ENCODE assay signal across 8 cellular contexts in genomic region chr6:27894839-27895762, GRCh38. TPM values are rescaled to one million over a fixed set of nuclear protein-coding genes. Genes with fewer than 3 reads are reported as not detected.
A peak's percentile ranks its signal among the peaks of the same experiment; 100 is the strongest.
DNase-seq lines count a peak whose midpoint lies in the region; ATAC-seq and TF ChIP-seq lines count a peak whose summit lies in the region.

No MANE protein-coding gene starts in this region.

- no peaks in the 10 kb centered on the region for H3K27me3 ChIP-seq in CD4-positive, alpha-beta memory T cell (ENCODE audit: insufficient read depth, low read length)
- peaks cover 18% of the 10 kb centered on the region for H3K27me3 ChIP-seq in lower lobe of right lung (ENCODE audit: low read depth)

- peak; percentile 76 to 81 (median 78) for DNase-seq in CD4-positive, alpha-beta memory T cell
- DNase-seq in HFFc6 = peak; percentile 74
- DNase-seq in NCI-H524 (lab: John Stamatoyannopoulos, UW) = peak; percentile 68 to 88
- DNase-seq in activated CD4-positive, alpha-beta T cell treated with anti-CD3 and anti-CD28 coated beads, Interleukin-2, amount 50 U/mL, for 1 hour = peak; percentile 49
- DNase-seq in effector memory CD8-positive, alpha-beta T cell = peak; percentile 53 to 67 (median 61)
- DNase-seq in lower lobe of right lung = no peak
- DNase-seq in stimulated activated CD8-positive, alpha-beta memory T cell treated with anti-CD3 and anti-CD28 coated beads, Interleukin-4, amount 100 ng/mL, for 48 hours = peak; percentile 65
- DNase-seq in GM19238 (ENCODE audit: insufficient read length, low spot score) = no peak

- peaks cover 0 to 13% (median 0%) of the 10 kb centered on the region in 8 donors for H3K9me3 Mint-ChIP-seq in CD4-positive, alpha-beta memory T cell
- no peaks in the 10 kb centered on the region for H3K9me3 Mint-ChIP-seq in HFFc6
- peaks cover 0 to 7% of the 10 kb centered on the region in 2 donors for H3K9me3 Mint-ChIP-seq in effector memory CD8-positive, alpha-beta T cell

- peak overlapping the region; percentile 80 for H3K27ac ChIP-seq in CD4-positive, alpha-beta memory T cell (ENCODE audit: low read depth, low read length)
- H3K27ac ChIP-seq in lower lobe of right lung = peak overlapping the region; percentile 85

- H3K4me1 ChIP-seq in CD4-positive, alpha-beta memory T cell (ENCODE audit: insufficient read depth, low read length) = peaks cover 23% of the 10 kb centered on the region
- peaks cover 30% of the 10 kb centered on the region for H3K4me1 ChIP-seq in lower lobe of right lung

- no peaks in the 10 kb centered on the region for H3K36me3 ChIP-seq in CD4-positive, alpha-beta memory T cell (ENCODE audit: insufficient read depth, low read length)
- no peaks in the 10 kb centered on the region for H3K36me3 ChIP-seq in lower lobe of right lung

- peak overlapping the region; percentile 72 to 86 for H3K4me3 ChIP-seq in CD4-positive, alpha-beta memory T cell (ENCODE audit: low read length in 2 of 2)
- H3K4me3 ChIP-seq in lower lobe of right lung = peak overlapping the region; percentile 88

- peak; percentile 28 for ATAC-seq in effector memory CD8-positive, alpha-beta T cell (replicated peaks)
- ATAC-seq in lower lobe of right lung = peak; percentile 76 to 78

- POLR2A ChIA-PET in CD4-positive, alpha-beta memory T cell (lab: Charles Lee; ENCODE audit: partially characterized antibody) = interaction anchor here (0.6 to 8.6 kb wide), 34 partner anchors 26 to 1915 kb away, joined by 3 to 827 read pairs (median 15); partner anchors contain the start of genes ZNF184 and ZNF391

- H3K9me3 ChIP-seq in CD4-positive, alpha-beta memory T cell (ENCODE audit: control insufficient read depth in 1 of 2, low read length in 2 of 2) = no peaks in the 10 kb centered on the region
- no peaks in the 10 kb centered on the region for H3K9me3 ChIP-seq in lower lobe of right lung

- H3K36me3 Mint-ChIP-seq in CD4-positive, alpha-beta memory T cell = peaks cover 0 to 12% of the 10 kb centered on the region in 2 donors
- peaks cover 4% of the 10 kb centered on the region; the same call in 1 of the 2 replicates for H3K36me3 Mint-ChIP-seq in HFFc6 (ENCODE audit: low read depth)
- no peaks in the 10 kb centered on the region for H3K36me3 Mint-ChIP-seq in effector memory CD8-positive, alpha-beta T cell (ENCODE audit: insufficient read depth)

- H3K27me3 Mint-ChIP-seq in CD4-positive, alpha-beta memory T cell = no peaks in the 10 kb centered on the region
- H3K27me3 Mint-ChIP-seq in HFFc6 (ENCODE audit: insufficient read depth) = peaks cover 18% of the 10 kb centered on the region
- no peaks in the 10 kb centered on the region for H3K27me3 Mint-ChIP-seq in effector memory CD8-positive, alpha-beta T cell

- TF ChIP-seq CTCF in HFFc6 (IDR thresholded peaks at IDR 0.05) (peak; percentile 86), lower lobe of right lung (IDR thresholded peaks at IDR 0.05) (peak; percentile 81)

- H3K4me3 Mint-ChIP-seq in CD4-positive, alpha-beta memory T cell = no peak overlapping the region
- H3K4me3 Mint-ChIP-seq in HFFc6 = no peak overlapping the region
- no peak overlapping the region for H3K4me3 Mint-ChIP-seq in effector memory CD8-positive, alpha-beta T cell

- CTCF ChIA-PET in CD4-positive, alpha-beta memory T cell (lab: Charles Lee; ENCODE audit: partially characterized antibody) = interaction anchor here (0.9 to 8.7 kb wide), 36 partner anchors 10 to 1874 kb away, joined by 3 to 226 read pairs (median 5); a partner anchor contains a TSS

- intact Hi-C loops in CD4-positive, alpha-beta memory T cell (cut with micrococcal nuclease) = loop anchor here (1.0 to 10.0 kb wide), 18 partner anchors 30 to 1873 kb away; partner anchors contain the start of genes ABT1 and POM121L2
- intact Hi-C loops in lower lobe of right lung (cut with DNase I) = no loop called here

- H3K27ac Mint-ChIP-seq in CD4-positive, alpha-beta memory T cell = no peak overlapping the region
- no peak overlapping the region for H3K27ac Mint-ChIP-seq in HFFc6
- H3K27ac Mint-ChIP-seq in effector memory CD8-positive, alpha-beta T cell = no peak overlapping the region

- peaks cover 8 to 34% (median 23%) of the 10 kb centered on the region in 4 donors for H3K4me1 Mint-ChIP-seq in CD4-positive, alpha-beta memory T cell
- H3K4me1 Mint-ChIP-seq in HFFc6 (ENCODE audit: low read depth) = peaks cover 23% of the 10 kb centered on the region
- H3K4me1 Mint-ChIP-seq in effector memory CD8-positive, alpha-beta T cell (ENCODE audit: low read depth in 2 of 2) = peaks cover 24 to 28% of the 10 kb centered on the region in 2 donors

RNA-seq across cellular contexts. Expression of gene OR2B2, which starts 17.1 kb away (rescaled TPM):
- not detected for total RNA-seq in CD4-positive, alpha-beta memory T cell
- polyA plus RNA-seq in CD4-positive, alpha-beta memory T cell = not detected
- total RNA-seq in HFFc6 (2021; fragmentation: NEBNext Ultra II Directional; extraction: Animal tissue kit (Norgen Biotek cat#: 25700)) = not detected
- not detected for total RNA-seq in lower lobe of right lung

Comparison
In these comparisons a context has a peak if more than half of its experiments do, and no peak if none do; other contexts are left out.
1. DNase-seq: peak in CD4-positive, alpha-beta memory T cell (5 of 5), HFFc6 (single experiment), NCI-H524 (2 of 2), activated CD4-positive, alpha-beta T cell treated with anti-CD3 and anti-CD28 coated beads, Interleukin-2, amount 50 U/mL, for 1 hour (single experiment), effector memory CD8-positive, alpha-beta T cell (3 of 3) and stimulated activated CD8-positive, alpha-beta memory T cell treated with anti-CD3 and anti-CD28 coated beads, Interleukin-4, amount 100 ng/mL, for 48 hours (single experiment); none in lower lobe of right lung (single experiment) and GM19238 (single experiment).